In genomic region chr1:235845656-235846107, GRCh38 we compare ENCODE assay signal across 1 cellular context.
TF ChIP-seq lines count a peak whose summit lies in the region.

No MANE protein-coding gene starts in this region.

TF ChIP-seq in K562, 482 proteins besides CTCF, POLR2A, EP300 and RAD21:
- peak; percentile 42; the same call in 1 of the 2 replicates for TF ChIP-seq VEZF1 (CRISPR knock-in tag; IDR thresholded peaks at IDR 0.05)
- TF ChIP-seq NFIC (IDR thresholded peaks at IDR 0.05): peak; percentile 85
- peak; percentile 28; the same call in 1 of the 2 replicates for TF ChIP-seq DMBX1 (CRISPR knock-in tag; IDR thresholded peaks at IDR 0.05; ENCODE audit: borderline replicate concordance)
- TF ChIP-seq TFAP4 (CRISPR knock-in tag; IDR thresholded peaks at IDR 0.05; ENCODE audit: borderline replicate concordance): peak; percentile 74
- peak; percentile 62 for TF ChIP-seq C11orf30 (IDR thresholded peaks at IDR 0.05; ENCODE audit: low read depth)
- 0 out of 2 replicates have a peak, but pooled peaks have one; percentile 24 for TF ChIP-seq MTA3 (IDR thresholded peaks at IDR 0.05; ENCODE audit: borderline replicate concordance)
- 0 out of 2 replicates have a peak, but pooled peaks have one; percentile 3 for TF ChIP-seq KLF16 (IDR thresholded peaks at IDR 0.05)
- TF ChIP-seq CC2D1A (IDR thresholded peaks at IDR 0.05): peak; percentile 72; the same call in 1 of the 2 replicates
- TF ChIP-seq SOX6 (IDR thresholded peaks at IDR 0.05): peak; percentile 21; the same call in 1 of the 2 replicates
- peak; percentile 48; the same call in 1 of the 2 replicates for TF ChIP-seq ZNF316 (IDR thresholded peaks at IDR 0.05)
- TF ChIP-seq EHMT2 (IDR thresholded peaks at IDR 0.05): peak; percentile 63; the same call in 1 of the 2 replicates
- peak; percentile 35; the same call in 1 of the 2 replicates for TF ChIP-seq CHAMP1 (IDR thresholded peaks at IDR 0.05)
- peak; percentile 74 for TF ChIP-seq MAFG (tag; conservative IDR thresholded peaks at IDR 0.05)
